9 cellular contexts compared by ENCODE assay signal in genomic region chr2:56749152-56749752, GRCh38.
DNase-seq lines count a peak whose midpoint lies in the region; ATAC-seq, FAIRE-seq and TF ChIP-seq lines count a peak whose summit lies in the region.
"Had no signal": no experiment of that assay in that cellular context is flagged by ENCODE, and none has a peak within 500 bp of the region (broad histone marks: within the 10 kb centered on the region; RNA-seq: fewer than 3 reads in every experiment).

No MANE protein-coding gene starts in this region.

- TF ChIP-seq POLR2A in Peyer's patch (IDR thresholded peaks at IDR 0.05) = no peak

- H3K9me3 ChIP-seq in Peyer's patch = no peaks in the 10 kb centered on the region
- H3K9me3 ChIP-seq in tibial artery = no peaks in the 10 kb centered on the region
- H3K9me3 ChIP-seq: BLaER1 had no signal

- no peak overlapping the region for H3K4me3 ChIP-seq in Peyer's patch
- no peak overlapping the region for H3K4me3 ChIP-seq in tibial artery
- H3K4me3 ChIP-seq: BLaER1 had no signal

- H3K27me3 ChIP-seq in Peyer's patch (no peaks in the 10 kb centered on the region), tibial artery (no peaks in the 10 kb centered on the region)
- H3K27me3 ChIP-seq: BLaER1 had no signal

- no peak overlapping the region for H3K4me3 Mint-ChIP-seq in stimulated activated effector memory CD8-positive, alpha-beta T cell treated with anti-CD3 and anti-CD28 coated beads, Interleukin-12 subunit alpha, Interleukin-12 subunit beta, amount 100 ng/mL, for 72 hours

- H3K27ac ChIP-seq in Peyer's patch (no peak overlapping the region), tibial artery (no peak overlapping the region)
- H3K27ac ChIP-seq: BLaER1 had no signal

- peak; percentile 66 for ATAC-seq in HG03442 (IDR thresholded peaks at IDR 0.05; ENCODE audit: unreplicated experiment)
- ATAC-seq in GM19455 (IDR thresholded peaks at IDR 0.05; ENCODE audit: unreplicated experiment) = no peak
- no peak for ATAC-seq in stimulated activated effector memory CD8-positive, alpha-beta T cell treated with anti-CD3 and anti-CD28 coated beads, Interleukin-12 subunit alpha, Interleukin-12 subunit beta, amount 100 ng/mL, for 72 hours

- H3K4me1 ChIP-seq in Peyer's patch (no peaks in the 10 kb centered on the region), tibial artery (no peaks in the 10 kb centered on the region)
- H3K4me1 ChIP-seq: BLaER1 had no signal

- H3K36me3 ChIP-seq in Peyer's patch (no peaks in the 10 kb centered on the region), tibial artery (no peaks in the 10 kb centered on the region)
- H3K36me3 ChIP-seq: BLaER1 had no signal

- intact Hi-C loops in tibial artery (cut with DNase I; ENCODE audit: low total_unique reads) = loop anchor here (5.0 kb wide), 1 partner anchor 567 kb away; the partner anchor contains the start of gene CCDC85A

- peak in 4 of 6 experiments; percentile 30 to 56 (median 48) for TF ChIP-seq CTCF in Peyer's patch (IDR thresholded peaks at IDR 0.05)
- peak; percentile 49 to 50 for TF ChIP-seq CTCF in tibial artery (IDR thresholded peaks at IDR 0.05)

- no peak overlapping the region for H3K27ac Mint-ChIP-seq in stimulated activated effector memory CD8-positive, alpha-beta T cell treated with anti-CD3 and anti-CD28 coated beads, Interleukin-12 subunit alpha, Interleukin-12 subunit beta, amount 100 ng/mL, for 72 hours

- H3K36me3 Mint-ChIP-seq in stimulated activated effector memory CD8-positive, alpha-beta T cell treated with anti-CD3 and anti-CD28 coated beads, Interleukin-12 subunit alpha, Interleukin-12 subunit beta, amount 100 ng/mL, for 72 hours = no peaks in the 10 kb centered on the region

- H3K9me3 Mint-ChIP-seq in stimulated activated effector memory CD8-positive, alpha-beta T cell treated with anti-CD3 and anti-CD28 coated beads, Interleukin-12 subunit alpha, Interleukin-12 subunit beta, amount 100 ng/mL, for 72 hours = peaks cover 10% of the 10 kb centered on the region

- no peaks in the 10 kb centered on the region for H3K4me1 Mint-ChIP-seq in stimulated activated effector memory CD8-positive, alpha-beta T cell treated with anti-CD3 and anti-CD28 coated beads, Interleukin-12 subunit alpha, Interleukin-12 subunit beta, amount 100 ng/mL, for 72 hours

- DNase-seq in NCI-H2107 treated with DMSO at 0.1 percent for 48 hours (lab: John Stamatoyannopoulos, UW; ENCODE audit: unreplicated experiment) (peak; percentile 23), NCI-H2107 (lab: John Stamatoyannopoulos, UW) (no peak), Peyer's patch (no peak), frontal cortex (ENCODE audit: low spot score in 2 of 2) (no peak), tibial artery (no peak)
- DNase-seq in stimulated activated effector memory CD8-positive, alpha-beta T cell treated with anti-CD3 and anti-CD28 coated beads, Interleukin-12 subunit alpha, Interleukin-12 subunit beta, amount 100 ng/mL, for 72 hours (ENCODE audit: low spot score in 2 of 2) = no peak

- FAIRE-seq in frontal cortex (lab: Jason Lieb, UNC) = peak; percentile 62
